ENCODE assay signal across 19 cellular contexts in genomic region chr20:61814726-61815125, GRCh38.
DNase-seq lines count a peak whose midpoint lies in the region; ATAC-seq, FAIRE-seq and TF ChIP-seq lines count a peak whose summit lies in the region.
"Had no signal": no experiment of that assay in that cellular context is flagged by ENCODE, and none has a peak within 500 bp of the region (broad histone marks: within the 10 kb centered on the region; RNA-seq: fewer than 3 reads in every experiment).

No MANE protein-coding gene starts in this region.

- no peaks in the 10 kb centered on the region for H3K9me3 Mint-ChIP-seq in chondrocyte (ENCODE audit: low read depth)
- no peaks in the 10 kb centered on the region for H3K9me3 Mint-ChIP-seq in T-helper 2 cell treated with Interferon-gamma antibody and Interleukin-4, amounts not matched to agents 5 μg/mL and 100 μg/mL, for 36 hours
- H3K9me3 Mint-ChIP-seq: CD4-positive, alpha-beta T cell; IgD-negative memory B cell had no signal

- H4K8ac ChIP-seq in neuronal stem cell (ENCODE audit: low read depth, low read length) = no peak overlapping the region

- H3K9me3 ChIP-seq in HepG2 (ENCODE audit: low read length) (no peaks in the 10 kb centered on the region), right lobe of liver (no peaks in the 10 kb centered on the region), neuronal stem cell (replicated peaks in 1 of 2; ENCODE audit: control insufficient read depth in 2 of 2, insufficient read depth in 1 of 2, low read depth in 1 of 2, low read length in 2 of 2) (no peaks in the 10 kb centered on the region)
- H3K9me3 ChIP-seq: Caco-2 had no signal

- in situ Hi-C loops in HepG2 (cut with HindIII; ENCODE audit: extremely low pct_ligation_motif_present, low pct_unique_long_range_greater_than_20kb) = no loop called here

- no peak for ATAC-seq in HepG2
- no peak for ATAC-seq in right lobe of liver
- ATAC-seq in left colon = no peak

- CTCF ChIA-PET in HepG2 (lab: Yijun Ruan, JAX; ENCODE audit: low intra/inter-chr PET ratio, low total read pairs) = no interaction called here

- H3K27ac Mint-ChIP-seq in chondrocyte (ENCODE audit: unreplicated experiment) = no peak overlapping the region
- H3K27ac Mint-ChIP-seq in T-helper 2 cell treated with Interferon-gamma antibody and Interleukin-4, amounts not matched to agents 5 μg/mL and 100 μg/mL, for 36 hours = no peak overlapping the region
- H3K27ac Mint-ChIP-seq: B cell; CD4-positive, alpha-beta T cell; IgD-negative memory B cell had no signal

- peaks cover 6% of the 10 kb centered on the region for H3K27me3 Mint-ChIP-seq in chondrocyte (ENCODE audit: low read depth)
- no peaks in the 10 kb centered on the region for H3K27me3 Mint-ChIP-seq in T-helper 2 cell treated with Interferon-gamma antibody and Interleukin-4, amounts not matched to agents 5 μg/mL and 100 μg/mL, for 36 hours (ENCODE audit: low read depth)
- H3K27me3 Mint-ChIP-seq: B cell; CD4-positive, alpha-beta T cell had no signal

- FAIRE-seq in HepG2 (lab: Jason Lieb, UNC) = no peak
- FAIRE-seq: D721Med, G401.6, GM12891, GM19239 had no signal

- H2AFZ ChIP-seq in HepG2 (ENCODE audit: low read length) = no peak overlapping the region
- no peak overlapping the region for H2AFZ ChIP-seq in neuronal stem cell (ENCODE audit: low read length)
- H2AFZ ChIP-seq: GM23248 had no signal

- H3K4me3 ChIP-seq in HepG2 (replicated peaks in 1 of 3; ENCODE audit: insufficient read depth in 1 of 3, low read depth in 2 of 3, low read length in 3 of 3) (no peak overlapping the region), right lobe of liver (no peak overlapping the region), neuronal stem cell (ENCODE audit: low read length in 2 of 2) (no peak overlapping the region)
- H3K4me3 ChIP-seq: GM23248 had no signal

- H2BK5ac ChIP-seq in neuronal stem cell (ENCODE audit: low read length) = no peak overlapping the region

- intact Hi-C loops in HepG2 (cut with micrococcal nuclease; ENCODE audit: unreplicated experiment) = no loop called here
- intact Hi-C loops in right lobe of liver (cut with DNase I) = no loop called here
- intact Hi-C loops in left colon (cut with DNase I, micrococcal nuclease) = no loop called here

- no peaks in the 10 kb centered on the region for H3K36me3 ChIP-seq in HepG2 (replicated peaks in 1 of 2; ENCODE audit: control insufficient read depth in 1 of 2, insufficient read depth in 2 of 2, low read length in 2 of 2)
- no peaks in the 10 kb centered on the region for H3K36me3 ChIP-seq in right lobe of liver
- no peaks in the 10 kb centered on the region for H3K36me3 ChIP-seq in neuronal stem cell (replicated peaks in 1 of 2; ENCODE audit: control insufficient read depth in 2 of 2, insufficient read depth in 2 of 2, low read length in 2 of 2)

- H3K27me3 ChIP-seq in HepG2 (ENCODE audit: control insufficient read depth in 1 of 2, insufficient read depth in 2 of 2, low read length in 2 of 2) (peaks cover 47 to 95% of the 10 kb centered on the region in 2 experiments), right lobe of liver (no peaks in the 10 kb centered on the region), neuronal stem cell (ENCODE audit: control insufficient read depth in 3 of 3, insufficient read depth in 3 of 3, low read depth in 1 of 3, low read length in 3 of 3) (no peaks in the 10 kb centered on the region)

- H2AK5ac ChIP-seq in neuronal stem cell (ENCODE audit: low read depth, low read length) = no peak overlapping the region

- TF ChIP-seq RAD21 in HepG2 (CRISPR knock-in tag; IDR thresholded peaks at IDR 0.05) = no peak

- H3K18ac ChIP-seq in neuronal stem cell (ENCODE audit: low read length) = no peak overlapping the region

- H3K4me3 Mint-ChIP-seq in chondrocyte (ENCODE audit: unreplicated experiment) = no peak overlapping the region
- H3K4me3 Mint-ChIP-seq in T-helper 2 cell treated with Interferon-gamma antibody and Interleukin-4, amounts not matched to agents 5 μg/mL and 100 μg/mL, for 36 hours = no peak overlapping the region
- H3K4me3 Mint-ChIP-seq: B cell; CD4-positive, alpha-beta T cell; IgD-negative memory B cell had no signal

- H3K4me2 ChIP-seq in HepG2 (ENCODE audit: low read depth, low read length) (no peak overlapping the region), neuronal stem cell (ENCODE audit: insufficient read depth, low read length, poor library complexity, severe bottlenecking) (no peak overlapping the region)

- H3K9ac ChIP-seq in HepG2 (ENCODE audit: insufficient read depth, low read depth, low read length) (no peak overlapping the region), neuronal stem cell (ENCODE audit: low read depth, low read length, poor library complexity) (peak overlapping the region; percentile 7)
- H3K9ac ChIP-seq: GM23248 had no signal

- H3K27ac ChIP-seq in HepG2 (ENCODE audit: extremely low read length, insufficient read depth, low read length) (no peak overlapping the region), right lobe of liver (no peak overlapping the region), neuronal stem cell (replicated peaks; ENCODE audit: low read length) (no peak overlapping the region)
- H3K27ac ChIP-seq: C4-2B, GM23248, HL-60 had no signal

- TF ChIP-seq CTCF in HepG2 (CRISPR knock-in tag; IDR thresholded peaks at IDR 0.05) (no peak), right lobe of liver (IDR thresholded peaks at IDR 0.05) (no peak), chondrocyte (IDR thresholded peaks at IDR 0.05) (no peak)

- DNase-seq in HepG2 (ENCODE audit: low spot score) = no peak
- DNase-seq in right lobe of liver = no peak
- peak; percentile 32 for DNase-seq in chondrocyte (ENCODE audit: low spot score)
- no peak for DNase-seq in neuronal stem cell (ENCODE audit: low spot score)
- DNase-seq in NCI-H1105 treated with DMSO at 0.1 percent for 48 hours (lab: John Stamatoyannopoulos, UW) = no peak
- DNase-seq in T-helper 2 cell treated with Interferon-gamma antibody and Interleukin-4, amounts not matched to agents 5 μg/mL and 100 μg/mL, for 36 hours (ENCODE audit: low spot score) = no peak
- no peak for DNase-seq in left colon
- DNase-seq: Caco-2; CD4-positive, alpha-beta T cell; GM23248; HCEC 1CT had no signal

- no peaks in the 10 kb centered on the region for H3K4me1 Mint-ChIP-seq in chondrocyte (ENCODE audit: low read depth)
- no peaks in the 10 kb centered on the region for H3K4me1 Mint-ChIP-seq in T-helper 2 cell treated with Interferon-gamma antibody and Interleukin-4, amounts not matched to agents 5 μg/mL and 100 μg/mL, for 36 hours (ENCODE audit: low read depth)
- H3K4me1 Mint-ChIP-seq: B cell, IgD-negative memory B cell had no signal

- H2BK120ac ChIP-seq in neuronal stem cell (ENCODE audit: low read depth, low read length) = no peak overlapping the region

- BruUV-seq in HepG2 (replicated peaks; lab: Mats Ljungman, UMichigan) = no TSS peak

- TF ChIP-seq POLR2A in HepG2 (IDR thresholded peaks at IDR 0.05; ENCODE audit: insufficient read depth in 1 of 2, low read depth in 2 of 2, low read length in 2 of 2) = no peak
- TF ChIP-seq POLR2A in right lobe of liver (IDR thresholded peaks at IDR 0.05) = no peak

- no peak overlapping the region for H2BK12ac ChIP-seq in neuronal stem cell (ENCODE audit: low read length)

- no peaks in the 10 kb centered on the region for H3K79me1 ChIP-seq in neuronal stem cell (ENCODE audit: low read depth, low read length)

- H3K23ac ChIP-seq in neuronal stem cell (ENCODE audit: low read depth, low read length, poor library complexity) = no peak overlapping the region

- POLR2A ChIA-PET in HepG2 (lab: Yijun Ruan, JAX) = no interaction called here

- 11% methylated on average over 9 of the region's 9 CpGs for WGBS in HepG2 (ENCODE audit: low lambda C conversion rate)
- WGBS in right lobe of liver (ENCODE audit: insufficient coverage, low coverage, low lambda C conversion rate, missing lambda C conversion rate) = 40% methylated on average over 6 of the region's 9 CpGs
- WGBS in neuronal stem cell (ENCODE audit: extremely low coverage in 2 of 2, insufficient read length in 2 of 2, insufficient replicate concordance in 1 of 2), 2 donors = no CpG with 5 or more reads among the region's 9 CpGs

- H3K4me1 ChIP-seq in HepG2 (ENCODE audit: insufficient read depth, low read length) (no peaks in the 10 kb centered on the region), right lobe of liver (no peaks in the 10 kb centered on the region), neuronal stem cell (ENCODE audit: control insufficient read depth in 2 of 2, insufficient read depth in 1 of 2, low read depth in 1 of 2, low read length in 2 of 2) (no peaks in the 10 kb centered on the region)
- H3K4me1 ChIP-seq: Caco-2 had no signal

- no peaks in the 10 kb centered on the region for H3K79me2 ChIP-seq in HepG2 (ENCODE audit: insufficient read depth, low read length)

- H3K14ac ChIP-seq in neuronal stem cell (ENCODE audit: low read length) = no peak overlapping the region

- peaks cover 1% of the 10 kb centered on the region for H3K36me3 Mint-ChIP-seq in chondrocyte (ENCODE audit: low read depth)
- H3K36me3 Mint-ChIP-seq in T-helper 2 cell treated with Interferon-gamma antibody and Interleukin-4, amounts not matched to agents 5 μg/mL and 100 μg/mL, for 36 hours (ENCODE audit: low read depth) = no peaks in the 10 kb centered on the region

- H4K91ac ChIP-seq in neuronal stem cell (ENCODE audit: low read depth, low read length, poor library complexity) = no peak overlapping the region

- no peak overlapping the region for H2BK15ac ChIP-seq in neuronal stem cell (ENCODE audit: low read length)

- H3K4ac ChIP-seq in neuronal stem cell (ENCODE audit: low read length) = no peak overlapping the region

- TF ChIP-seq EP300 in HepG2 (IDR thresholded peaks at IDR 0.05; ENCODE audit: low read depth in 2 of 2, low read length in 2 of 2) (no peak), HepG2 (CRISPR knock-in tag; IDR thresholded peaks at IDR 0.05; ENCODE audit: borderline replicate concordance) (no peak)

- peaks cover 3% of the 10 kb centered on the region; the same call in 1 of the 2 replicates for H4K20me1 ChIP-seq in HepG2 (ENCODE audit: insufficient read depth, low read length)

TF ChIP-seq in HepG2, 621 proteins besides CTCF, POLR2A, EP300 and RAD21:
- peak; percentile 35; the same call in 1 of the 2 replicates for TF ChIP-seq EZH2 (conservative IDR thresholded peaks at IDR 0.05; ENCODE audit: low read depth, low read length)
- no peak for TF ChIP-seq TCF7L2 (IDR thresholded peaks at IDR 0.05; ENCODE audit: low read depth, low read length)
